Comparison of ENCODE assay signal across 8 cellular contexts in genomic region chr1:15523104-15523921, GRCh38. TPM values are rescaled to one million over a fixed set of nuclear protein-coding genes. Genes with fewer than 3 reads are reported as not detected.
A peak's percentile ranks its signal among the peaks of the same experiment; 100 is the strongest.
DNase-seq lines count a peak whose midpoint lies in the region; ATAC-seq and TF ChIP-seq lines count a peak whose summit lies in the region.

No MANE protein-coding gene starts in this region.

- H3K36me3 Mint-ChIP-seq in brain = peaks cover 8% of the 10 kb centered on the region

- no peak overlapping the region for H2BK5ac ChIP-seq in mesenchymal stem cell (ENCODE audit: low read depth, low read length, poor library complexity, severe bottlenecking)

- H3K23ac ChIP-seq in mesenchymal stem cell (ENCODE audit: low read length in 2 of 2) = no peak overlapping the region

- TF ChIP-seq POLR2A in heart left ventricle (IDR thresholded peaks at IDR 0.05) (no peak), uterus (IDR thresholded peaks at IDR 0.05) (no peak)

- no peak overlapping the region for H4K91ac ChIP-seq in mesenchymal stem cell (ENCODE audit: low read length)

- TF ChIP-seq CTCF in heart left ventricle (IDR thresholded peaks at IDR 0.05) = no peak
- TF ChIP-seq CTCF in brain (conservative IDR thresholded peaks at IDR 0.05) = no peak
- no peak for TF ChIP-seq CTCF in uterus (IDR thresholded peaks at IDR 0.05)

- H3K4me2 ChIP-seq in mesenchymal stem cell (ENCODE audit: low read length, poor library complexity, severe bottlenecking) = peak overlapping the region; percentile 67

- no peak overlapping the region for H2AK5ac ChIP-seq in mesenchymal stem cell (ENCODE audit: low read length, severe bottlenecking)

- H3K9me3 ChIP-seq in heart left ventricle (no peaks in the 10 kb centered on the region), mesenchymal stem cell (ENCODE audit: control insufficient read depth, low read length) (no peaks in the 10 kb centered on the region), uterus (no peaks in the 10 kb centered on the region)

- H3K4me3 Mint-ChIP-seq in brain = peak overlapping the region; percentile 83 to 93 (median 88)

- no peak overlapping the region for H3K14ac ChIP-seq in mesenchymal stem cell (ENCODE audit: low read length in 2 of 2)

- no peak overlapping the region for H2BK12ac ChIP-seq in mesenchymal stem cell (ENCODE audit: low read length in 2 of 2)

- H3K27me3 ChIP-seq in heart left ventricle (no peaks in the 10 kb centered on the region), mesenchymal stem cell (ENCODE audit: control insufficient read depth in 1 of 2, insufficient read depth in 1 of 2, low read length in 2 of 2) (no peaks in the 10 kb centered on the region), uterus (no peaks in the 10 kb centered on the region)

- intact Hi-C loops in heart left ventricle (cut with DNase I) = loop anchor here in 2 of 10 donors (5.0 to 10.0 kb wide), 2 partner anchors 196 to 199 kb away; no protein-coding TSS in a partner anchor
- intact Hi-C loops in cardiac septum (cut with DNase I) = no loop called here
- intact Hi-C loops in uterus (cut with DNase I; ENCODE audit: low total_unique reads) = no loop called here

- ATAC-seq in heart left ventricle (no peak), HG02623 (IDR thresholded peaks at IDR 0.05; ENCODE audit: unreplicated experiment) (no peak)

- peaks cover 8 to 43% (median 29%) of the 10 kb centered on the region in 12 donors for H3K4me1 ChIP-seq in heart left ventricle
- peaks cover 6% of the 10 kb centered on the region for H3K4me1 ChIP-seq in mesenchymal stem cell (ENCODE audit: control insufficient read depth, insufficient read depth, low read depth, low read length)
- H3K4me1 ChIP-seq in uterus = peaks cover 7% of the 10 kb centered on the region in 2 donors

- H3K4me3 ChIP-seq in heart left ventricle = peak overlapping the region; percentile 45 to 95 (median 73)
- peak overlapping the region; percentile 72 to 82 for H3K4me3 ChIP-seq in mesenchymal stem cell (ENCODE audit: insufficient read depth in 1 of 2, low read depth in 1 of 2, low read length in 2 of 2)
- peak overlapping the region; percentile 79 to 89 for H3K4me3 ChIP-seq in uterus

- H2AFZ ChIP-seq in mesenchymal stem cell (ENCODE audit: low read depth, low read length) = peak overlapping the region; percentile 62

- H3K27ac ChIP-seq in heart left ventricle (peak overlapping the region; percentile 87 to 99 (median 96)), mesenchymal stem cell (ENCODE audit: low read length, poor library complexity, severe bottlenecking) (peak overlapping the region; percentile 67), uterus (peak overlapping the region; percentile 98 to 99)

- DNase-seq in heart left ventricle = no peak
- no peak for DNase-seq in cardiac septum (ENCODE audit: low spot score)
- DNase-seq in mesenchymal stem cell = no peak
- DNase-seq in uterus = peak in 1 of 2 donors; percentile 20
- no peak for DNase-seq in Ammon's horn (ENCODE audit: low spot score)
- DNase-seq in activated CD4-positive, alpha-beta T cell treated with anti-CD3 and anti-CD28 coated beads, Interleukin-2, amount 50 U/mL, for 48 hours = no peak

- H4K8ac ChIP-seq in mesenchymal stem cell (ENCODE audit: low read length) = no peak overlapping the region

- H2BK120ac ChIP-seq in mesenchymal stem cell (ENCODE audit: low read depth, low read length) = no peak overlapping the region

- no peaks in the 10 kb centered on the region for H3K27me3 Mint-ChIP-seq in brain

- no peak overlapping the region for H3K18ac ChIP-seq in mesenchymal stem cell (ENCODE audit: low read depth in 1 of 2, low read length in 2 of 2)

- H3K27ac Mint-ChIP-seq in brain = peak overlapping the region; percentile 93 to 100 (median 97)

- H3K9me3 Mint-ChIP-seq in brain = peaks cover 0 to 3% (median 0%) of the 10 kb centered on the region in 5 experiments

- H3K4me1 Mint-ChIP-seq in brain = peaks cover 55% of the 10 kb centered on the region

- 62 to 65% (median 65%) methylated on average over 12 of the region's 12 CpGs for WGBS in heart left ventricle, 4 donors
- WGBS in mesenchymal stem cell = 68% methylated on average over 12 of the region's 12 CpGs

- no peaks in the 10 kb centered on the region for H3K36me3 ChIP-seq in heart left ventricle
- H3K36me3 ChIP-seq in mesenchymal stem cell (ENCODE audit: control insufficient read depth in 1 of 2, insufficient read depth in 2 of 2, low read depth in 1 of 2, low read length in 2 of 2) = no peaks in the 10 kb centered on the region
- no peaks in the 10 kb centered on the region for H3K36me3 ChIP-seq in uterus

- no peak overlapping the region for H3K4ac ChIP-seq in mesenchymal stem cell (ENCODE audit: low read depth in 1 of 2, low read length in 2 of 2)

- H2BK15ac ChIP-seq in mesenchymal stem cell (ENCODE audit: low read depth, poor library complexity, severe bottlenecking) = no peak overlapping the region

- H3K9ac ChIP-seq in mesenchymal stem cell (ENCODE audit: low read length) = peak overlapping the region; percentile 91

- H3K79me1 ChIP-seq in mesenchymal stem cell (replicated peaks; ENCODE audit: low read length, poor library complexity, severe bottlenecking) = peaks cover 13% of the 10 kb centered on the region

RNA-seq across cellular contexts. Expression of gene CASP9, which starts 0.7 kb away (rescaled TPM):
- total RNA-seq in heart left ventricle (10 to 100 TPM in 6 of 9 donors, 1 to 10 TPM in 3; 8.6 to 15.9 (median 11.8) TPM), cardiac septum (10.6 TPM), uterus (10 to 100 TPM in 2 of 4 donors, 1 to 10 TPM in 2; 2.6 to 16.0 (median 8.1) TPM)
- polyA plus RNA-seq in heart left ventricle (10 to 100 TPM; 11.5 to 16.9 TPM), brain (ENCODE audit: insufficient read depth, low read depth, low replicate concordance) (17.1 TPM)
- polyA plus RNA-seq in mesenchymal stem cell (2013, experiment 1 of 2) = 5.6 TPM
- 5.3 TPM for polyA plus RNA-seq in mesenchymal stem cell (2013, experiment 2 of 2)

RNA-seq across cellular contexts. Expression of gene DNAJC16, which starts 3.3 kb away (rescaled TPM):
- 10 to 100 TPM; 11.9 to 22.8 (median 19.1) TPM for total RNA-seq in heart left ventricle
- polyA plus RNA-seq in heart left ventricle = 10 to 100 TPM in 1 of 2 donors, 1 to 10 TPM in 1; 4.2 to 10.3 TPM
- 11.0 TPM for total RNA-seq in cardiac septum
- 6.0 TPM for polyA plus RNA-seq in brain (ENCODE audit: insufficient read depth, low read depth, low replicate concordance)
- 12.3 TPM for polyA plus RNA-seq in mesenchymal stem cell (2013, experiment 1 of 2)
- polyA plus RNA-seq in mesenchymal stem cell (2013, experiment 2 of 2) = 12.0 TPM
- 10 to 100 TPM in 3 of 4 donors, 1 to 10 TPM in 1; 8.8 to 32.4 (median 27.5) TPM for total RNA-seq in uterus

RNA-seq across cellular contexts. Expression of gene CELA2B, which starts 47.4 kb away (rescaled TPM):
- total RNA-seq in heart left ventricle (not detected), cardiac septum (not detected), uterus (not detected)
- polyA plus RNA-seq in heart left ventricle (not detected), brain (ENCODE audit: insufficient read depth, low read depth, low replicate concordance) (not detected)
- polyA plus RNA-seq in mesenchymal stem cell (2013, experiment 1 of 2) = not detected
- not detected for polyA plus RNA-seq in mesenchymal stem cell (2013, experiment 2 of 2)
